ENCODE assay signal across 16 cellular contexts in the genomic region with DNA sequence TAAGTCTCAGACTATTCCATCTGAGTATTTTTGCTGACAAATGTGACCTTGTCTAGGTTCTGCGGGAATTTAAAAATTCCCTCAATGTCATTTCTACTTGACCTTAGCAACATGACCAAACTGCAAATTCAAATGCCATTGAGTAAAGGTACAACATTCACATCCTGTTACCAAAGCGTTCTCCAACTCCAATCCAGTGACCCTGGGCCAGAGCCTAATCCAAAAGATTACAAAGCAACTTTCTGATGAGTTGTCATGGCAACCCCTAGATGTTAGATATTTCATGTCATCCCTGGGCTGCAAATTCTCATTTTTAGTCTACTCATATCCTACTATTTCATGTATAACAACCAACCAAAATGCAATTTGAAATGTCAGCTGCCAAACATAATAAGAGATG.
"Had no signal": no experiment of that assay in that cellular context is flagged by ENCODE, and none has a peak within 500 bp of the region (broad histone marks: within the 10 kb centered on the region; RNA-seq: fewer than 3 reads in every experiment).

No MANE protein-coding gene starts in this region.

- H3K9ac ChIP-seq: SK-N-SH had no signal

- H3K36me3 ChIP-seq: brain microvascular endothelial cell, esophagus squamous epithelium, suprapubic skin, upper lobe of left lung had no signal

- FAIRE-seq: endometrium had no signal

- H3K27me3 ChIP-seq: brain microvascular endothelial cell, esophagus squamous epithelium, foreskin keratinocyte, suprapubic skin, upper lobe of left lung had no signal

- H3K27ac ChIP-seq: brain microvascular endothelial cell, esophagus squamous epithelium, foreskin keratinocyte, suprapubic skin, upper lobe of left lung had no signal

- H3K4me3 ChIP-seq: esophagus squamous epithelium, suprapubic skin, upper lobe of left lung had no signal

- H3K4me3 Mint-ChIP-seq: natural killer cell treated with Interleukin-12 subunit alpha and Interleukin-12 subunit beta and Interleukin-15 and Interleukin-18, amount 100 ng/mL, for 72 hours had no signal

- H3K4me2 ChIP-seq: SK-N-SH had no signal

- H3K36me3 Mint-ChIP-seq: natural killer cell treated with Interleukin-12 subunit alpha and Interleukin-12 subunit beta and Interleukin-15 and Interleukin-18, amount 100 ng/mL, for 72 hours had no signal

- H3K9me3 ChIP-seq: esophagus squamous epithelium, SK-N-SH, suprapubic skin, upper lobe of left lung had no signal

- ATAC-seq: foreskin keratinocyte; left colon; natural killer cell treated with Interleukin-12 subunit alpha and Interleukin-12 subunit beta and Interleukin-15 and Interleukin-18, amount 100 ng/mL, for 72 hours had no signal

- H3K27ac Mint-ChIP-seq: natural killer cell treated with Interleukin-12 subunit alpha and Interleukin-12 subunit beta and Interleukin-15 and Interleukin-18, amount 100 ng/mL, for 72 hours had no signal

- DNase-seq: activated effector memory CD4-positive, alpha-beta T cell treated with anti-CD3 and anti-CD28 coated beads, Interleukin-2, amount 50 U/mL, for 16 hours; amygdala; brain microvascular endothelial cell; esophagus squamous epithelium; foreskin keratinocyte; left colon; right cardiac atrium; Right ventricle myocardium superior; SK-N-SH; stimulated activated CD4-positive, alpha-beta T cell treated with anti-CD3 and anti-CD28 coated beads, Interleukin-1b, Interleukin-23, amount 100 ng/mL, for 48 hours; stimulated activated naive CD4-positive, alpha-beta T cell; T-helper 2 cell; upper lobe of left lung had no signal

- H3K9me3 Mint-ChIP-seq: natural killer cell treated with Interleukin-12 subunit alpha and Interleukin-12 subunit beta and Interleukin-15 and Interleukin-18, amount 100 ng/mL, for 72 hours had no signal
